12 cellular contexts compared by ENCODE assay signal in the genomic region with DNA sequence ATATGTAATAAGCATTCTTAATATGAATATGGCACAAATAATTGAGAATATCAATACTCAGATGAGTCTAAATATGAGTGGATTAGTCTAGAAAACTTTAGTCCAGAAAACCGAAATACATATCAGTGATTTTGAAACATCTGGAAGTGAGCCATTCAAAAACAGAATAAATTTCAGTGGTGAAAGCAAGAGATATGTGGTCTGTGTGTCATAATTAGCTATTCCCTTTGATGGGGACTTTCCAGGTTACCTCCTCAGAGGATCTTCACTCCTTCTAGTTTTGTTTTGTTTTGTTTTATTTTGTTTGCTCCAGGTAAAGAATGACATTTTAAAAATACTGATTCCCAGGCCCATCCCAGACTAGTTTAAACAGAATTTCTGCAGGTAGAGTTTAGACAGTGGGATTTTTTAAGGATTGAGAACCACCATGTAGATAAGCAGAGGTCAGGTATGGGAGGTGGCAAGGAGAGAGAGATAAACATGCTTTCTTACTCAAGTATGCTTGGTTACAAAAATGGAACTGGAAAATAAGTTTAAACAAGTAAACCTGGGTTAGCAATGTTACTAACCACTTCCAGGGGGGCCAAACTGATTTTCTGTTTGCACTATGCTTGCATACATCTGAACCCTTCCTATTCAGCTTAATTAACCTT.
DNase-seq lines count a peak whose midpoint lies in the region; ATAC-seq and TF ChIP-seq lines count a peak whose summit lies in the region.
"Had no signal": no experiment of that assay in that cellular context is flagged by ENCODE, and none has a peak within 500 bp of the region (broad histone marks: within the 10 kb centered on the region; RNA-seq: fewer than 3 reads in every experiment).

No MANE protein-coding gene starts in this region.

- TF ChIP-seq CTCF in fibroblast of the aortic adventitia (IDR thresholded peaks at IDR 0.05; ENCODE audit: insufficient read depth, low read length) = no peak

- peak; percentile 75 for DNase-seq in fibroblast of the aortic adventitia (ENCODE audit: low read depth)
- DNase-seq in SW 1271 (lab: John Stamatoyannopoulos, UW) = no peak
- DNase-seq in NOMO-1 treated with dmso at 0.1 percent for 144 hours (lab: John Stamatoyannopoulos, UW; ENCODE audit: unreplicated experiment) = no peak
- no peak for DNase-seq in NCI-H82 (lab: John Stamatoyannopoulos, UW)
- no peak for DNase-seq in OCI-M2 (lab: John Stamatoyannopoulos, UW; ENCODE audit: unreplicated experiment)
- DNase-seq: HFFc6, NCI-H187, pancreas had no signal

- ATAC-seq in GM18867 (IDR thresholded peaks at IDR 0.05; ENCODE audit: unreplicated experiment) (peak; percentile 80), GM21529 (IDR thresholded peaks at IDR 0.05; ENCODE audit: unreplicated experiment) (peak; percentile 85), HG03280 (IDR thresholded peaks at IDR 0.05; ENCODE audit: unreplicated experiment) (peak; percentile 70)

- H3K4me3 ChIP-seq in fibroblast of the aortic adventitia (ENCODE audit: low read depth, low read length) = no peak overlapping the region
- H3K4me3 ChIP-seq: coronary artery, pancreas had no signal
